ENCODE assay signal across 15 cellular contexts in the genomic region with DNA sequence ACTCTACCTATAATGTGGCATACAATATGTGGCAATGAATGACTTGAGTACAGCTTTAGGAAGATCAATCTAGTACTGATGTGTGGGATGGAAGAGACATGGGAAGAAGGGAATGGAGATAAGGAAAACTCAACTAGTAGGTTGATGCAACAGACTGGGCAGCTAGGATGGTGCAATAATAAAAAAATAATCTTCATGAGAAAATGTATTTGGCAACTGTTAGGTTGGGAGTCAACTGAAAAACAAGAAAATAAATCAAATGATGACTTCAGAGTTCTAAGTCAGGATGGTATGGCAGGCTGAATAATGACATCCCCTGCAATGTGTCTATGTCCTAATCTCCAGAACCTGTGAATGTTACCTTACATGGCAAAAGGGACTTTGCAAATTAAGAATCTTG.
DNase-seq lines count a peak whose midpoint lies in the region; ATAC-seq and TF ChIP-seq lines count a peak whose summit lies in the region.
"Had no signal": no experiment of that assay in that cellular context is flagged by ENCODE, and none has a peak within 500 bp of the region (broad histone marks: within the 10 kb centered on the region; RNA-seq: fewer than 3 reads in every experiment).

No MANE protein-coding gene starts in this region.

- TF ChIP-seq CTCF in AG09309 (IDR thresholded peaks at IDR 0.05; ENCODE audit: control insufficient read depth, insufficient read depth, low read depth, low read length, missing control alignments): no peak
- TF ChIP-seq CTCF in fibroblast of the aortic adventitia (IDR thresholded peaks at IDR 0.05; ENCODE audit: insufficient read depth, low read length): no peak

- intact Hi-C loops in sciatic nerve (cut with DNase I): no loop called here

- DNase-seq in AG09309 (ENCODE audit: low read depth) (peak; percentile 25), NCI-H226 (peak; percentile 55), fibroblast of the aortic adventitia (ENCODE audit: low read depth) (peak; percentile 63), sciatic nerve (ENCODE audit: low spot score) (no peak), RKO (ENCODE audit: low spot score) (no peak), NCI-H1417 treated with DMSO at 0.1 percent for 48 hours (lab: John Stamatoyannopoulos, UW) (no peak), NCI-H748 treated with DMSO at 0.1 percent for 48 hours (lab: John Stamatoyannopoulos, UW) (no peak)
- DNase-seq in activated CD8-positive, alpha-beta memory T cell treated with anti-CD3 and anti-CD28 coated beads, Interleukin-2, amount 50 U/mL, for 48 hours: no peak
- DNase-seq: Calu3; CD4-positive, alpha-beta T cell; DMS 273 treated with DMSO at 0.1 percent for 48 hours; HCEC 1CT; HFFc6 had no signal

- H3K4me3 ChIP-seq in AG09309 (ENCODE audit: control insufficient read depth, low read depth, low read length): no peak overlapping the region
- no peak overlapping the region for H3K4me3 ChIP-seq in fibroblast of the aortic adventitia (ENCODE audit: low read depth, low read length)
- H3K4me3 ChIP-seq: BLaER1 treated with 17β-estradiol and CSF1 and Interleukin-3, amounts not matched to agents 10 nM and 100 nM; GM12878 had no signal

- peak; percentile 17 for ATAC-seq in sciatic nerve
- ATAC-seq: GM12878 had no signal

Comparison
In these comparisons a context has a peak if more than half of its experiments do, and no peak if none do; other contexts are left out.
1. DNase-seq: peak in AG09309 (single experiment), NCI-H226 (single experiment) and fibroblast of the aortic adventitia (single experiment); none in sciatic nerve (single experiment), RKO (single experiment), NCI-H1417 treated with DMSO at 0.1 percent for 48 hours (single experiment), NCI-H748 treated with DMSO at 0.1 percent for 48 hours (single experiment) and activated CD8-positive, alpha-beta memory T cell treated with anti-CD3 and anti-CD28 coated beads, Interleukin-2, amount 50 U/mL, for 48 hours (single experiment).